ENCODE assay signal across 36 cellular contexts in the genomic region with DNA sequence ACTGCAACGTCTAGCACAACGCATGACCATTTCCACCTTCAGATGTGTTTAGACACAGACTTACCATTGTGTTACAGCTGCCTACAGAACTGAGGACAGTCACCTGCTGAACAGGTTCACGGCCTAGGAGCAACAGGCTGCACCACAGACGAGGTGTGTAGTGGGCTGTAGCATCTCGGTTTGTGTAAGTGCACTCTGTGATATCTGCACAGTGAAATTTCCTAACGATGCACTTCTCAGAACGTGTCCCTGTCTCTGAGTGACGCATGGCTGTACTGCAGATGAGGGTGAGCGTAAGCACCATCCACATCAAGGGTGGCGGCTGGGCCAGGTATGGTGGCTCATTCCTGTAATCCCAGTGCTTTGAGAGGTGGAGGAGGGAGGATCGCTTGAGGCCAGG.
"Had no signal": no experiment of that assay in that cellular context is flagged by ENCODE, and none has a peak within 500 bp of the region (broad histone marks: within the 10 kb centered on the region; RNA-seq: fewer than 3 reads in every experiment).

No MANE protein-coding gene starts in this region.

- H3K36me3 ChIP-seq: colonic mucosa had no signal

- H3K27ac ChIP-seq: cardiac muscle cell, colonic mucosa, epithelial cell of prostate, WERI-Rb-1 had no signal

- H3K27me3 ChIP-seq: cardiac muscle cell, colonic mucosa, heart left ventricle had no signal

- H3K9me3 Mint-ChIP-seq: activated CD4-positive, alpha-beta memory T cell treated with anti-CD3 and anti-CD28 coated beads for 36 hours; activated CD4-positive, alpha-beta T cell treated with anti-CD3 and anti-CD28 coated beads, Interleukin-2, amount 10 ng/mL, durations not matched to agents 24 days and 14 days; activated T-helper 1 cell treated with anti-CD3 and anti-CD28 coated beads, Interleukin-12 subunit alpha, Interleukin-12 subunit beta, Interleukin-2, Interleukin-4 antibody, amounts not matched to agents 30 ng/mL and 10 ng/mL and 1 ng/mL, durations not matched to agents 14 hours and 24 hours and 36 hours; activated T-helper 2 cell treated with anti-CD3 and anti-CD28 coated beads, Interferon-gamma antibody, Interleukin-2, Interleukin-4, amounts not matched to agents 10 μg/mL and 5 μg/mL and 100 μg/mL, durations not matched to agents 14 hours and 24 hours and 36 hours; T-helper 2 cell treated with Interferon-gamma antibody and Interleukin-4, amounts not matched to agents 5 μg/mL and 100 μg/mL, for 36 hours had no signal

- H3K27ac Mint-ChIP-seq: activated CD4-positive, alpha-beta memory T cell treated with anti-CD3 and anti-CD28 coated beads for 36 hours; activated CD4-positive, alpha-beta T cell treated with anti-CD3 and anti-CD28 coated beads for 36 hours; activated CD4-positive, alpha-beta T cell treated with anti-CD3 and anti-CD28 coated beads, Interleukin-2, amount 10 ng/mL, durations not matched to agents 24 days and 14 days; activated CD8-positive, alpha-beta memory T cell treated with anti-CD3 and anti-CD28 coated beads, Interleukin-2, amount 10 ng/mL, durations not matched to agents 7 days and 5 days; activated CD8-positive, alpha-beta T cell treated with anti-CD3 and anti-CD28 coated beads, Interleukin-2, amount 10 ng/mL, durations not matched to agents 7 days and 5 days; activated naive CD8-positive, alpha-beta T cell; activated T-helper 1 cell treated with anti-CD3 and anti-CD28 coated beads, Interleukin-12 subunit alpha, Interleukin-12 subunit beta, Interleukin-2, Interleukin-4 antibody, amounts not matched to agents 30 ng/mL and 10 ng/mL and 1 ng/mL, durations not matched to agents 14 hours and 24 hours and 36 hours; activated T-helper 2 cell treated with anti-CD3 and anti-CD28 coated beads, Interferon-gamma antibody, Interleukin-2, Interleukin-4, amounts not matched to agents 10 μg/mL and 5 μg/mL and 100 μg/mL, durations not matched to agents 14 hours and 24 hours and 36 hours; T-helper 17 cell; T-helper 2 cell treated with Interferon-gamma antibody and Interleukin-4, amounts not matched to agents 5 μg/mL and 100 μg/mL, for 36 hours had no signal

- H3K4me3 ChIP-seq: cardiac muscle cell, colonic mucosa, heart left ventricle had no signal

- DNase-seq: activated CD4-positive, alpha-beta memory T cell treated with anti-CD3 and anti-CD28 coated beads for 36 hours; activated CD4-positive, alpha-beta T cell treated with anti-CD3 and anti-CD28 coated beads for 36 hours; activated CD4-positive, alpha-beta T cell treated with anti-CD3 and anti-CD28 coated beads, Interleukin-2, amount 10 ng/mL, durations not matched to agents 24 days and 14 days; activated CD4-positive, CD25-positive, alpha-beta regulatory T cell; activated CD4-positive, CD25-positive, alpha-beta regulatory T cell treated with anti-CD3 and anti-CD28 coated beads, Interleukin-2, amount 50 U/mL, for 72 hours; activated CD8-positive, alpha-beta memory T cell treated with anti-CD3 and anti-CD28 coated beads, Interleukin-2, amount 10 ng/mL, durations not matched to agents 7 days and 5 days; activated CD8-positive, alpha-beta memory T cell treated with anti-CD3 and anti-CD28 coated beads, Interleukin-2, amount 50 U/mL, for 4 hours; activated CD8-positive, alpha-beta T cell treated with anti-CD3 and anti-CD28 coated beads, Interleukin-2, amount 10 ng/mL, durations not matched to agents 7 days and 5 days; activated gamma-delta T cell; activated naive CD4-positive, alpha-beta T cell; activated naive CD4-positive, alpha-beta T cell treated with anti-CD3 and anti-CD28 coated beads, Interleukin-2, amount 50 U/mL, for 16 hours; activated T-cell treated with anti-CD3 and anti-CD28 coated beads, Interleukin-2, amount 50 U/mL, for 1 hour; activated T-cell treated with anti-CD3 and anti-CD28 coated beads, Interleukin-2, amount 50 U/mL, for 48 hours; amniotic stem cell; anterior cingulate cortex; central memory CD4-positive, alpha-beta T cell; cerebellar nuclear complex; colonic mucosa; effector CD8-positive, alpha-beta T cell; foreskin fibroblast; glutamatergic neuron; heart left ventricle; T-helper 1 cell; T-helper 17 cell; T1000; WERI-Rb-1 had no signal

- H3K4me1 ChIP-seq: colonic mucosa had no signal

- H3K9me3 ChIP-seq: colonic mucosa, heart left ventricle had no signal

- FAIRE-seq: astrocyte, endometrium, endothelial cell of umbilical vein, frontal cortex had no signal

- H3K4me1 Mint-ChIP-seq: activated CD4-positive, alpha-beta T cell treated with anti-CD3 and anti-CD28 coated beads for 36 hours; activated CD4-positive, alpha-beta T cell treated with anti-CD3 and anti-CD28 coated beads, Interleukin-2, amount 10 ng/mL, durations not matched to agents 24 days and 14 days; activated CD8-positive, alpha-beta memory T cell treated with anti-CD3 and anti-CD28 coated beads, Interleukin-2, amount 10 ng/mL, durations not matched to agents 7 days and 5 days had no signal

- H3K4me3 Mint-ChIP-seq: activated CD4-positive, alpha-beta memory T cell treated with anti-CD3 and anti-CD28 coated beads for 36 hours; activated CD4-positive, alpha-beta T cell treated with anti-CD3 and anti-CD28 coated beads for 36 hours; activated CD4-positive, alpha-beta T cell treated with anti-CD3 and anti-CD28 coated beads, Interleukin-2, amount 10 ng/mL, durations not matched to agents 24 days and 14 days; activated CD8-positive, alpha-beta memory T cell treated with anti-CD3 and anti-CD28 coated beads, Interleukin-2, amount 10 ng/mL, durations not matched to agents 7 days and 5 days; activated CD8-positive, alpha-beta T cell treated with anti-CD3 and anti-CD28 coated beads, Interleukin-2, amount 10 ng/mL, durations not matched to agents 7 days and 5 days; activated naive CD8-positive, alpha-beta T cell; activated T-helper 1 cell treated with anti-CD3 and anti-CD28 coated beads, Interleukin-12 subunit alpha, Interleukin-12 subunit beta, Interleukin-2, Interleukin-4 antibody, amounts not matched to agents 30 ng/mL and 10 ng/mL and 1 ng/mL, durations not matched to agents 14 hours and 24 hours and 36 hours; T-helper 17 cell; T-helper 2 cell treated with Interferon-gamma antibody and Interleukin-4, amounts not matched to agents 5 μg/mL and 100 μg/mL, for 36 hours had no signal

- H3K27me3 Mint-ChIP-seq: activated CD4-positive, alpha-beta memory T cell treated with anti-CD3 and anti-CD28 coated beads for 36 hours; activated CD4-positive, alpha-beta T cell treated with anti-CD3 and anti-CD28 coated beads for 36 hours; activated CD4-positive, alpha-beta T cell treated with anti-CD3 and anti-CD28 coated beads, Interleukin-2, amount 10 ng/mL, durations not matched to agents 24 days and 14 days; activated CD8-positive, alpha-beta memory T cell treated with anti-CD3 and anti-CD28 coated beads, Interleukin-2, amount 10 ng/mL, durations not matched to agents 7 days and 5 days; activated naive CD8-positive, alpha-beta T cell; T-helper 17 cell had no signal
